ENCODE assay signal across 25 cellular contexts in genomic region chr4:24143741-24144140, GRCh38.
A peak's percentile ranks its signal among the peaks of the same experiment; 100 is the strongest.
DNase-seq lines count a peak whose midpoint lies in the region; ATAC-seq, FAIRE-seq and TF ChIP-seq lines count a peak whose summit lies in the region.
"Had no signal": no experiment of that assay in that cellular context is flagged by ENCODE, and none has a peak within 500 bp of the region (broad histone marks: within the 10 kb centered on the region; RNA-seq: fewer than 3 reads in every experiment).

No MANE protein-coding gene starts in this region.

- WGBS in H1 (ENCODE audit: extremely low coverage in 1 of 2, insufficient coverage in 1 of 2, insufficient read length in 1 of 2, insufficient replicate concordance in 2 of 2, low coverage in 1 of 2, low lambda C conversion rate in 2 of 2, missing lambda C conversion rate in 1 of 2), 2 experiments, result 85% methylated on average over 3 of the region's 3 CpGs; no CpG with 5 or more reads in 1 of the 2 experiments
- 38% methylated on average over 3 of the region's 3 CpGs for WGBS in prostate gland

- H2BK15ac ChIP-seq in H1 (ENCODE audit: low read length), result no peak overlapping the region

- no peak for ATAC-seq in HG02642 (IDR thresholded peaks at IDR 0.05; ENCODE audit: poor library complexity, unreplicated experiment)
- no peak for ATAC-seq in HG02970 (IDR thresholded peaks at IDR 0.05; ENCODE audit: low FRiP score, unreplicated experiment)
- ATAC-seq: CD8-positive, alpha-beta T cell; PC-3; SK-N-SH treated with all-trans-retinoic acid at 6 μM for 48 hours had no signal

- DNase-seq in H1 (ENCODE audit: low read depth in 1 of 2, low spot score in 2 of 2) (no peak), inferior parietal cortex (ENCODE audit: extremely low spot score) (peak; percentile 47), prostate gland (ENCODE audit: low spot score) (peak; percentile 13), Kasumi-1 (lab: John Stamatoyannopoulos, UW) (no peak), right atrium auricular region (ENCODE audit: low spot score) (no peak)
- DNase-seq: Caco-2; CD8-positive, alpha-beta T cell; DMS79 treated with DMSO at 0.1 percent for 48 hours; IMR-90; KG1; MM.1S; NCI-H1048; NCI-H1417; NCI-H1694 treated with DMSO at 0.1 percent for 48 hours; NCI-H2081; NCI-H524; NCI-H774; PC-3; SJCRH30 had no signal

- H3K4ac ChIP-seq in H1 (replicated peaks; ENCODE audit: insufficient read length, low read depth, low read length), result no peak overlapping the region

- H3K4me3 ChIP-seq in H1 (ENCODE audit: extremely low read depth in 1 of 4, insufficient read depth in 2 of 4, low read depth in 3 of 4, low read length in 4 of 4), result no peak overlapping the region
- no peak overlapping the region for H3K4me3 ChIP-seq in prostate gland
- no peak overlapping the region for H3K4me3 ChIP-seq in right atrium auricular region
- H3K4me3 ChIP-seq: SJCRH30 had no signal

- no peak overlapping the region for H4K5ac ChIP-seq in H1 (ENCODE audit: insufficient read length, low read depth, low read length)

- H3K79me2 ChIP-seq in H1 (ENCODE audit: control insufficient read depth in 1 of 2, insufficient read depth in 2 of 2, low read length in 2 of 2), result no peaks in the 10 kb centered on the region

- no peak overlapping the region for H3K14ac ChIP-seq in H1 (ENCODE audit: insufficient read length)

- CTCF ChIA-PET in H1 (lab: Charles Lee; ENCODE audit: partially characterized antibody), result interaction anchor here (0.6 to 2.0 kb wide), 7 partner anchors 10 to 537 kb away, joined by 3 to 8 read pairs (median 4); no protein-coding TSS in a partner anchor

- TF ChIP-seq CTCF in H1 (IDR thresholded peaks at IDR 0.05; ENCODE audit: control extremely low read depth in 1 of 3, insufficient read depth in 1 of 3, low read depth in 1 of 3, low read length in 3 of 3) (peak in 1 of 3 experiments; percentile 31; a peak in 1 of 4 replicates), prostate gland (IDR thresholded peaks at IDR 0.05) (peak in 1 of 4 experiments; percentile 4), right atrium auricular region (IDR thresholded peaks at IDR 0.05) (no peak)

- no peak overlapping the region for H2BK5ac ChIP-seq in H1 (ENCODE audit: low read depth, low read length)

- no peak overlapping the region for H3K23ac ChIP-seq in H1 (ENCODE audit: insufficient read length)

- no peak overlapping the region for H3K27ac ChIP-seq in H1 (ENCODE audit: low read depth, low read length)
- H3K27ac ChIP-seq in prostate gland, result no peak overlapping the region
- H3K27ac ChIP-seq in right atrium auricular region, result no peak overlapping the region
- H3K27ac ChIP-seq: C4-2B, SJCRH30 had no signal

- no peak overlapping the region for H2AFZ ChIP-seq in H1 (ENCODE audit: low read length)

- no peaks in the 10 kb centered on the region for H3K23me2 ChIP-seq in H1 (ENCODE audit: low read depth, low read length)

- TF ChIP-seq EP300 in H1 (IDR thresholded peaks at IDR 0.05; ENCODE audit: borderline replicate concordance in 1 of 2, low read depth in 2 of 2, low read length in 2 of 2), result no peak

- H3K56ac ChIP-seq in H1 (replicated peaks; ENCODE audit: insufficient read length, low read depth, low read length), result no peak overlapping the region

- H3K36me3 ChIP-seq in H1 (ENCODE audit: control insufficient read depth in 2 of 4, insufficient read depth in 4 of 4, low read length in 3 of 4) (no peaks in the 10 kb centered on the region), prostate gland (no peaks in the 10 kb centered on the region), right atrium auricular region (no peaks in the 10 kb centered on the region)
- H3K36me3 ChIP-seq: SJCRH30 had no signal

- no peak for TF ChIP-seq POLR2A in H1 (IDR thresholded peaks at IDR 0.05; ENCODE audit: control extremely low read depth in 1 of 2, low read depth in 2 of 2, low read length in 2 of 2)
- TF ChIP-seq POLR2A in prostate gland (IDR thresholded peaks at IDR 0.05), result no peak

- no peak overlapping the region for H3K18ac ChIP-seq in H1 (ENCODE audit: extremely low read depth, low read length)

- no peak overlapping the region for H3K4me2 ChIP-seq in H1 (ENCODE audit: insufficient read depth in 1 of 2, low read depth in 2 of 2, low read length in 2 of 2)

- peaks cover 0 to 2% (median 0%) of the 10 kb centered on the region in 4 experiments; a peak in 1 of 7 replicates for H3K4me1 ChIP-seq in H1 (replicated peaks in 1 of 4; ENCODE audit: control insufficient read depth in 3 of 4, insufficient read depth in 4 of 4, low read length in 3 of 4)
- no peaks in the 10 kb centered on the region for H3K4me1 ChIP-seq in prostate gland (replicated peaks)
- H3K4me1 ChIP-seq in right atrium auricular region, result no peaks in the 10 kb centered on the region
- H3K4me1 ChIP-seq: Caco-2, SJCRH30 had no signal

- no peak overlapping the region for H2BK12ac ChIP-seq in H1 (ENCODE audit: low read depth, low read length)

- H2BK120ac ChIP-seq in H1 (replicated peaks; ENCODE audit: low read depth, low read length), result no peak overlapping the region

- H2AK5ac ChIP-seq in H1 (ENCODE audit: low read depth, low read length), result no peak overlapping the region

- FAIRE-seq in H1 (lab: Jason Lieb, UNC), result no peak
- FAIRE-seq: GM12892, H54 had no signal

- TF ChIP-seq RAD21 in H1 (IDR thresholded peaks at IDR 0.05 in 1 of 2, conservative IDR thresholded peaks at IDR 0.05 in 1 of 2; ENCODE audit: low read depth in 2 of 2, low read length in 2 of 2), result no peak; a peak in 1 of 4 replicates

- H4K91ac ChIP-seq in H1 (replicated peaks; ENCODE audit: insufficient read length, low read length), result no peak overlapping the region

- no peaks in the 10 kb centered on the region for H4K20me1 ChIP-seq in H1 (replicated peaks in 1 of 2; ENCODE audit: control insufficient read depth in 1 of 2, insufficient read depth in 2 of 2, low read length in 2 of 2)

- H3K27me3 ChIP-seq in H1 (replicated peaks in 1 of 4; ENCODE audit: control insufficient read depth in 3 of 4, extremely low read depth in 1 of 4, insufficient read depth in 3 of 4, low read length in 3 of 4) (no peaks in the 10 kb centered on the region), prostate gland (replicated peaks; ENCODE audit: insufficient read depth) (no peaks in the 10 kb centered on the region), right atrium auricular region (no peaks in the 10 kb centered on the region)
- H3K27me3 ChIP-seq: SJCRH30 had no signal

- no peak overlapping the region for H3K9ac ChIP-seq in H1 (replicated peaks in 1 of 4; ENCODE audit: extremely low read depth in 1 of 4, low read depth in 3 of 4, low read length in 3 of 4)

- POLR2A ChIA-PET in H1 (lab: Charles Lee; ENCODE audit: partially characterized antibody), result no interaction called here

- H4K8ac ChIP-seq in H1 (ENCODE audit: extremely low read depth, insufficient read depth, low read length), result no peak overlapping the region

- no peak overlapping the region for H2BK20ac ChIP-seq in H1 (ENCODE audit: low read length)

- intact Hi-C loops in prostate gland (cut with DNase I), result no loop called here

- H3K79me1 ChIP-seq in H1 (ENCODE audit: low read depth, low read length), result no peaks in the 10 kb centered on the region

- no peaks in the 10 kb centered on the region for H3K9me3 ChIP-seq in H1 (ENCODE audit: insufficient read depth in 2 of 2, low read depth in 1 of 2, low read length in 1 of 2)
- no peaks in the 10 kb centered on the region for H3K9me3 ChIP-seq in prostate gland
- no peaks in the 10 kb centered on the region for H3K9me3 ChIP-seq in right atrium auricular region
- H3K9me3 ChIP-seq: Caco-2, SJCRH30 had no signal

TF ChIP-seq in H1, 55 proteins besides CTCF, POLR2A, EP300 and RAD21:
- TF ChIP-seq TEAD4 (IDR thresholded peaks at IDR 0.05; ENCODE audit: low read depth, low read length) (no peak), MAX (IDR thresholded peaks at IDR 0.05) (0 out of 2 replicates have a peak, but pooled peaks have one; percentile 39), NRF1 (IDR thresholded peaks at IDR 0.05; ENCODE audit: low read depth, low read length) (no peak), NANOG (IDR thresholded peaks at IDR 0.05; ENCODE audit: insufficient read depth, low read depth, low read length, poor library complexity, severe bottlenecking) (no peak), ATF3 (IDR thresholded peaks at IDR 0.05; ENCODE audit: insufficient read depth, low read depth, low read length) (no peak), YY1 (IDR thresholded peaks at IDR 0.05; ENCODE audit: low read depth, low read length) (no peak), E2F6 (IDR thresholded peaks at IDR 0.05) (0 out of 2 replicates have a peak, but pooled peaks have one; percentile 26), RXRA (IDR thresholded peaks at IDR 0.05; ENCODE audit: insufficient read depth, low read depth, low read length) (no peak)

Comparison
In these comparisons a context has a peak if more than half of its experiments do, and no peak if none do; other contexts are left out.
1. DNase-seq: peak in inferior parietal cortex (single experiment) and prostate gland (single experiment); none in H1 (0 of 2), Kasumi-1 (0 of 2) and right atrium auricular region (single experiment).